ENCODE assay signal across 8 cellular contexts in the genomic region with DNA sequence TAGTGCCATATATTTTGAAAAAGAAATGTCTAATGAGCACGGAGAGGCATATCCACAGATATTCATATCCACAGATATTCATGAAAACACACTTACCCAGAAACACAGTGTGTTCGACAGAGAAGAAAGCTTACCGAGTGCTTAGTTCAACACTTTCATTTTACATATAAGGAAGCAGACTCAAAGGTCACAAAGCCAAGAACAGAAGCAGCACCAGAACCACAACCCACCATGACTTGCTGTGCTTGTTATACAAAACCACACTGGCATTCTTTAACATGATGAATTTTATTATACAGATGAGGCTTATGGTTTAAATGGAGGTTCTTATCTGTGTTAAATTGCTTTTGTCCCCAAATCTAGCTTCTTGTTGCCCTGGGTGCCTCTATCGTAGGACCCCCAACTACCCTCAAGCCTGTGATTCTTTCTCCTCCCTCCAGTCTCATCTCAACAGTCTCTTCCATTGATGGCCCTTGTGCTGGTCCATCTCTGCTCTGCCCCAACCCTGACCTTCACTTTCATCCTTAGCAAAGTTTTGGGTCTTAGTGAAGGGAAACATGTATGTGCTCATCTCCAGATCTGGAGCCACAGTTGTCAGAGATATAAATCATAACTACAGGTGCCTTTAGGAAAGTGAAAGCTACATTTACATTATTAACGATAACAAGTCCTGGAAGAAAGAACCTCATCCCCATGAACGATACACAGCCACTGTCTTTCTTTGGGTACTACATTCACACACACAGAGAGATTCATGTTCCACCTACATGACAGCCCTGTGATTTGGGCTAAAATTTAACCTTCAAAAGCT. TPM values are rescaled to one million over a fixed set of nuclear protein-coding genes. Genes with fewer than 3 reads are reported as not detected.
DNase-seq lines count a peak whose midpoint lies in the region; ATAC-seq and TF ChIP-seq lines count a peak whose summit lies in the region.

No MANE protein-coding gene starts in this region.

- peak overlapping the region; percentile 90 for H3K27ac Mint-ChIP-seq in central memory CD8-positive, alpha-beta T cell (ENCODE audit: low read depth)

- H3K9me3 Mint-ChIP-seq in central memory CD8-positive, alpha-beta T cell, result no peaks in the 10 kb centered on the region

- peak overlapping the region; percentile 75 for H3K4me3 Mint-ChIP-seq in central memory CD8-positive, alpha-beta T cell

- H3K27me3 Mint-ChIP-seq in central memory CD8-positive, alpha-beta T cell, result no peaks in the 10 kb centered on the region

- peak; percentile 80 for ATAC-seq in GM21529 (IDR thresholded peaks at IDR 0.05; ENCODE audit: unreplicated experiment)
- ATAC-seq in central memory CD8-positive, alpha-beta T cell (replicated peaks; ENCODE audit: extremely low read depth, poor library complexity, severe bottlenecking), result peak; percentile 97
- no peak for ATAC-seq in HG02970 (IDR thresholded peaks at IDR 0.05; ENCODE audit: low FRiP score, unreplicated experiment)
- ATAC-seq in SK-N-SH treated with all-trans-retinoic acid at 6 μM for 48 hours, result no peak

- DNase-seq in LHCN-M2 (ENCODE audit: low read depth) (peak; percentile 8), NCI-H2196 treated with DMSO at 0.1 percent for 48 hours (lab: John Stamatoyannopoulos, UW; ENCODE audit: unreplicated experiment) (no peak), ecto neural progenitor cell (ENCODE audit: low spot score) (no peak)
- DNase-seq in central memory CD8-positive, alpha-beta T cell (ENCODE audit: low spot score in 2 of 2), result peak in 1 of 2 donors; percentile 49

- peaks cover 24% of the 10 kb centered on the region for H3K4me1 Mint-ChIP-seq in central memory CD8-positive, alpha-beta T cell

- H3K36me3 Mint-ChIP-seq in central memory CD8-positive, alpha-beta T cell (ENCODE audit: insufficient read depth), result peaks cover 2% of the 10 kb centered on the region

- H3K4me3 ChIP-seq in GM08714 (ENCODE audit: low read length), result peak overlapping the region; percentile 72

TF ChIP-seq in SK-N-SH treated with all-trans-retinoic acid at 6 μM for 48 hours, 23 proteins besides CTCF, POLR2A, EP300 and RAD21:
- no peak for TF ChIP-seq ZNF565 (CRISPR knock-in tag; conservative IDR thresholded peaks at IDR 0.05; ENCODE audit: low read depth)
- TF ChIP-seq ZFP30 (CRISPR knock-in tag; IDR thresholded peaks at IDR 0.05), result no peak
- TF ChIP-seq TOX (CRISPR knock-in tag; IDR thresholded peaks at IDR 0.05; ENCODE audit: borderline replicate concordance), result no peak
- no peak for TF ChIP-seq GLIS3 (CRISPR knock-in tag; IDR thresholded peaks at IDR 0.05)
- no peak for TF ChIP-seq TCF4 (CRISPR knock-in tag; IDR thresholded peaks at IDR 0.05; ENCODE audit: borderline replicate concordance)
- TF ChIP-seq, protein P1, sequence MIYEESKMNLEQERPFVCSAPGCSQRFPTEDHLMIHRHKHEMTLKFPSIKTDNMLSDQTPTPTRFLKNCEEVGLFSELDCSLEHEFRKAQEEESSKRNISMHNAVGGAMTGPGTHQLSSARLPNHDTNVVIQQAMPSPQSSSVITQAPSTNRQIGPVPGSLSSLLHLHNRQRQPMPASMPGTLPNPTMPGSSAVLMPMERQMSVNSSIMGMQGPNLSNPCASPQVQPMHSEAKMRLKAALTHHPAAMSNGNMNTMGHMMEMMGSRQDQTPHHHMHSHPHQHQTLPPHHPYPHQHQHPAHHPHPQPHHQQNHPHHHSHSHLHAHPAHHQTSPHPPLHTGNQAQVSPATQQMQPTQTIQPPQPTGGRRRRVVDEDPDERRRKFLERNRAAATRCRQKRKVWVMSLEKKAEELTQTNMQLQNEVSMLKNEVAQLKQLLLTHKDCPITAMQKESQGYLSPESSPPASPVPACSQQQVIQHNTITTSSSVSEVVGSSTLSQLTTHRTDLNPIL (CRISPR knock-in tag; IDR thresholded peaks at IDR 0.05; ENCODE audit: low read depth), result no peak
- no peak for TF ChIP-seq ZFP3 (CRISPR knock-in tag; IDR thresholded peaks at IDR 0.05)
- no peak for TF ChIP-seq ZC3H10 (CRISPR knock-in tag; IDR thresholded peaks at IDR 0.05)
- TF ChIP-seq, protein P2, sequence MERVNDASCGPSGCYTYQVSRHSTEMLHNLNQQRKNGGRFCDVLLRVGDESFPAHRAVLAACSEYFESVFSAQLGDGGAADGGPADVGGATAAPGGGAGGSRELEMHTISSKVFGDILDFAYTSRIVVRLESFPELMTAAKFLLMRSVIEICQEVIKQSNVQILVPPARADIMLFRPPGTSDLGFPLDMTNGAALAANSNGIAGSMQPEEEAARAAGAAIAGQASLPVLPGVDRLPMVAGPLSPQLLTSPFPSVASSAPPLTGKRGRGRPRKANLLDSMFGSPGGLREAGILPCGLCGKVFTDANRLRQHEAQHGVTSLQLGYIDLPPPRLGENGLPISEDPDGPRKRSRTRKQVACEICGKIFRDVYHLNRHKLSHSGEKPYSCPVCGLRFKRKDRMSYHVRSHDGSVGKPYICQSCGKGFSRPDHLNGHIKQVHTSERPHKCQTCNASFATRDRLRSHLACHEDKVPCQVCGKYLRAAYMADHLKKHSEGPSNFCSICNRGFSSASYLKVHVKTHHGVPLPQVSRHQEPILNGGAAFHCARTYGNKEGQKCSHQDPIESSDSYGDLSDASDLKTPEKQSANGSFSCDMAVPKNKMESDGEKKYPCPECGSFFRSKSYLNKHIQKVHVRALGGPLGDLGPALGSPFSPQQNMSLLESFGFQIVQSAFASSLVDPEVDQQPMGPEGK (CRISPR knock-in tag; IDR thresholded peaks at IDR 0.05; ENCODE audit: borderline replicate concordance), result no peak
- TF ChIP-seq ARNTL (CRISPR knock-in tag; IDR thresholded peaks at IDR 0.05; ENCODE audit: borderline replicate concordance, low read depth), result no peak
- TF ChIP-seq, protein P3, sequence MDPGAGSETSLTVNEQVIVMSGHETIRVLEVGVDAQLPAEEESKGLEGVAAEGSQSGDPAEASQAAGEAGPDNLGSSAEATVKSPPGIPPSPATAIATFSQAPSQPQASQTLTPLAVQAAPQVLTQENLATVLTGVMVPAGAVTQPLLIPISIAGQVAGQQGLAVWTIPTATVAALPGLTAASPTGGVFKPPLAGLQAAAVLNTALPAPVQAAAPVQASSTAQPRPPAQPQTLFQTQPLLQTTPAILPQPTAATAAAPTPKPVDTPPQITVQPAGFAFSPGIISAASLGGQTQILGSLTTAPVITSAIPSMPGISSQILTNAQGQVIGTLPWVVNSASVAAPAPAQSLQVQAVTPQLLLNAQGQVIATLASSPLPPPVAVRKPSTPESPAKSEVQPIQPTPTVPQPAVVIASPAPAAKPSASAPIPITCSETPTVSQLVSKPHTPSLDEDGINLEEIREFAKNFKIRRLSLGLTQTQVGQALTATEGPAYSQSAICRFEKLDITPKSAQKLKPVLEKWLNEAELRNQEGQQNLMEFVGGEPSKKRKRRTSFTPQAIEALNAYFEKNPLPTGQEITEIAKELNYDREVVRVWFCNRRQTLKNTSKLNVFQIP (CRISPR knock-in tag; IDR thresholded peaks at IDR 0.05; ENCODE audit: borderline replicate concordance, low read depth), result no peak
- TF ChIP-seq, protein P4, sequence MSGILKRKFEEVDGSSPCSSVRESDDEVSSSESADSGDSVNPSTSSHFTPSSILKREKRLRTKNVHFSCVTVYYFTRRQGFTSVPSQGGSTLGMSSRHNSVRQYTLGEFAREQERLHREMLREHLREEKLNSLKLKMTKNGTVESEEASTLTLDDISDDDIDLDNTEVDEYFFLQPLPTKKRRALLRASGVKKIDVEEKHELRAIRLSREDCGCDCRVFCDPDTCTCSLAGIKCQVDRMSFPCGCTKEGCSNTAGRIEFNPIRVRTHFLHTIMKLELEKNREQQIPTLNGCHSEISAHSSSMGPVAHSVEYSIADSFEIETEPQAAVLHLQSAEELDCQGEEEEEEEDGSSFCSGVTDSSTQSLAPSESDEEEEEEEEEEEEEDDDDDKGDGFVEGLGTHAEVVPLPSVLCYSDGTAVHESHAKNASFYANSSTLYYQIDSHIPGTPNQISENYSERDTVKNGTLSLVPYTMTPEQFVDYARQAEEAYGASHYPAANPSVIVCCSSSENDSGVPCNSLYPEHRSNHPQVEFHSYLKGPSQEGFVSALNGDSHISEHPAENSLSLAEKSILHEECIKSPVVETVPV (CRISPR knock-in tag; IDR thresholded peaks at IDR 0.05), result no peak
- no peak for TF ChIP-seq CSDC2 (CRISPR knock-in tag; IDR thresholded peaks at IDR 0.05)

RNA-seq across cellular contexts. Expression of a gene that starts 40.0 kb away (rescaled TPM):
- total RNA-seq in LHCN-M2 (2014; rRNA removed), result 167 and 186 TPM in 2 replicates
- 238 TPM for polyA plus RNA-seq in LHCN-M2 (2012)

RNA-seq across cellular contexts. Expression of a gene that starts 47.3 kb away (rescaled TPM):
- total RNA-seq in LHCN-M2 (2014; rRNA removed), result 9.2 and 13.7 TPM in 2 replicates
- polyA plus RNA-seq in LHCN-M2 (2012), result 10.5 TPM

Comparison
In these comparisons a context has a peak if more than half of its experiments do, and no peak if none do; other contexts are left out.
1. ATAC-seq: peak in GM21529 (single experiment) and central memory CD8-positive, alpha-beta T cell (single experiment); none in HG02970 (single experiment) and SK-N-SH treated with all-trans-retinoic acid at 6 μM for 48 hours (single experiment).